Comparison of ENCODE assay signal across 9 cellular contexts in the genomic region with DNA sequence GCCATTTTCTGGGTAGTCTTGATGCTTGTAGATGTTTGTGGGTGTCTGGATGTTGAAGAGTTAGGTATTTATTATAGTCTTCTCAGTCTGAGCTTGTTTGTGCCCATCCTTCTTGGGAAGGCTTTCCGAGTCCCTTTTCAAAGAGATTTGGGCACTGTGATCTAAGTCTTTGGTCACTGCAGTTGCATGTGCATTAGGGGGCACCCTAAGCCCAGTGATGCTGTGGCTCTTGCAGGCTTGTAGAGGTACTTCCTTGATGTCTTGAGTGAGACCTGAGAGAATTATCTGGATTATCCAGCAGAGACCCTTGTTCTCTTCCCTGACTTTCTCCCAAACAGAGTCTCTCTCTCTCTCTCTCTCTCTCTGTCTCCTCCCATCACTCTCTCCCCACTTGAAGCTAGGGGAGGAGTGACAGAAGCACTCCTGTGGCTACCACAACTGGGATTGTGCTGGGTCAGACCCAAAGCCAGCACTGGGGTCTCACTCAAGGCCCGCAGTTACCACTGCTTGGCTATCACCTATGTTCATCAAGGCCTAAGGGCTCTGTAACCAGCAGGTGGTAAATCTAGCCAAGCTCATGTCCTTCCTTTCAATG.
A peak's percentile ranks its signal among the peaks of the same experiment; 100 is the strongest.
DNase-seq lines count a peak whose midpoint lies in the region; ATAC-seq and TF ChIP-seq lines count a peak whose summit lies in the region.
"Had no signal": no experiment of that assay in that cellular context is flagged by ENCODE, and none has a peak within 500 bp of the region (broad histone marks: within the 10 kb centered on the region; RNA-seq: fewer than 3 reads in every experiment).

No MANE protein-coding gene starts in this region.

- peak; percentile 81 for ATAC-seq in GM18868 (IDR thresholded peaks at IDR 0.05; ENCODE audit: unreplicated experiment)
- peak; percentile 85 to 86 for ATAC-seq in stimulated activated naive B cell treated with anti-CD40 and anti-IgM and Interleukin-4, amounts not matched to agents 10 μg/mL and 1 μg/mL and 100 μg/mL, for 72 hours (replicated peaks)
- no peak for ATAC-seq in HG03045 (IDR thresholded peaks at IDR 0.05; ENCODE audit: unreplicated experiment)

- peaks cover 0 to 6% of the 10 kb centered on the region in 2 donors for H3K36me3 Mint-ChIP-seq in stimulated activated naive B cell treated with anti-CD40 and anti-IgM and Interleukin-4, amounts not matched to agents 10 μg/mL and 1 μg/mL and 100 μg/mL, for 72 hours

- no peaks in the 10 kb centered on the region for H3F3A ChIP-seq in Loucy (ENCODE audit: low read depth)

- peak overlapping the region in 4 of 11 experiments; percentile 9 to 84 (median 68); a peak in 7 of 22 replicates for H3K4me2 ChIP-seq in BLaER1 treated with 17β-estradiol and CSF1 and Interleukin-3, amounts not matched to agents 10 nM and 100 nM
- H3K4me2 ChIP-seq in Loucy (ENCODE audit: low read depth, low read length, poor library complexity, severe bottlenecking): no peak overlapping the region

- H3K9me2 ChIP-seq in Loucy (replicated peaks; ENCODE audit: low read depth, low read length): no peaks in the 10 kb centered on the region

- H3K27me3 Mint-ChIP-seq in stimulated activated naive B cell treated with anti-CD40 and anti-IgM and Interleukin-4, amounts not matched to agents 10 μg/mL and 1 μg/mL and 100 μg/mL, for 72 hours: peaks cover 22 to 25% of the 10 kb centered on the region in 2 donors

- peaks cover 6 to 8% of the 10 kb centered on the region in 2 donors for H3K9me3 Mint-ChIP-seq in stimulated activated naive B cell treated with anti-CD40 and anti-IgM and Interleukin-4, amounts not matched to agents 10 μg/mL and 1 μg/mL and 100 μg/mL, for 72 hours

- H3K27ac Mint-ChIP-seq in stimulated activated naive B cell treated with anti-CD40 and anti-IgM and Interleukin-4, amounts not matched to agents 10 μg/mL and 1 μg/mL and 100 μg/mL, for 72 hours: no peak overlapping the region

- peak; percentile 86 for TF ChIP-seq CTCF in Loucy (conservative IDR thresholded peaks at IDR 0.05; ENCODE audit: low read length)

- H3K27ac ChIP-seq in BLaER1 treated with 17β-estradiol and CSF1 and Interleukin-3, amounts not matched to agents 10 nM and 100 nM: peak overlapping the region in 7 of 11 experiments; percentile 3 to 90 (median 66); a peak in 11 of 22 replicates
- H3K27ac ChIP-seq: skin epidermis had no signal

- H3K4me3 ChIP-seq in BLaER1 treated with 17β-estradiol and CSF1 and Interleukin-3, amounts not matched to agents 10 nM and 100 nM: no peak overlapping the region
- no peak overlapping the region for H3K4me3 ChIP-seq in Loucy (ENCODE audit: low read length, poor library complexity, severe bottlenecking)
- H3K4me3 ChIP-seq: skin epidermis had no signal

- no peaks in the 10 kb centered on the region for H3K36me3 ChIP-seq in BLaER1 treated with 17β-estradiol and CSF1 and Interleukin-3, amounts not matched to agents 10 nM and 100 nM
- H3K36me3 ChIP-seq in Loucy (ENCODE audit: insufficient read depth, low read length): no peaks in the 10 kb centered on the region

- peaks cover 6 to 51% (median 13%) of the 10 kb centered on the region in 10 experiments; a peak in 17 of 20 replicates for H3K4me1 ChIP-seq in BLaER1 treated with 17β-estradiol and CSF1 and Interleukin-3, amounts not matched to agents 10 nM and 100 nM
- no peaks in the 10 kb centered on the region for H3K4me1 ChIP-seq in Loucy (ENCODE audit: insufficient read depth, low read length, poor library complexity, severe bottlenecking)

- peaks cover 0 to 21% (median 0%) of the 10 kb centered on the region in 11 experiments; a peak in 4 of 22 replicates for H3K9me3 ChIP-seq in BLaER1 treated with 17β-estradiol and CSF1 and Interleukin-3, amounts not matched to agents 10 nM and 100 nM (replicated peaks in 1 of 11)
- no peaks in the 10 kb centered on the region for H3K9me3 ChIP-seq in Loucy (ENCODE audit: insufficient read depth, low read depth, low read length)

- no peaks in the 10 kb centered on the region for H4K20me1 ChIP-seq in BLaER1 treated with 17β-estradiol and CSF1 and Interleukin-3, amounts not matched to agents 10 nM and 100 nM
- H4K20me1 ChIP-seq in Loucy (ENCODE audit: insufficient read depth, low read length, poor library complexity, severe bottlenecking): no peaks in the 10 kb centered on the region

- H2AFZ ChIP-seq in Loucy (ENCODE audit: low read length): no peak overlapping the region

- no peaks in the 10 kb centered on the region for H3K79me2 ChIP-seq in Loucy (ENCODE audit: insufficient read depth, low read length)

- H3K4me1 Mint-ChIP-seq in stimulated activated naive B cell treated with anti-CD40 and anti-IgM and Interleukin-4, amounts not matched to agents 10 μg/mL and 1 μg/mL and 100 μg/mL, for 72 hours: peaks cover 5 to 9% of the 10 kb centered on the region in 2 donors

- DNase-seq in astrocyte of the hippocampus (ENCODE audit: low read depth, low spot score) (peak; percentile 79), iPS DF 19.7 (ENCODE audit: low read depth, low spot score) (peak; percentile 57), NCI-H510A treated with DMSO at 0.1 percent for 48 hours (lab: John Stamatoyannopoulos, UW) (no peak)
- peak; percentile 34 for DNase-seq in stimulated activated naive B cell treated with anti-CD40 and anti-IgM and Interleukin-4, amounts not matched to agents 10 μg/mL and 1 μg/mL and 100 μg/mL, for 72 hours

- peak overlapping the region in 2 of 11 experiments; percentile 4 to 9; a peak in 1 of 22 replicates for H3K9ac ChIP-seq in BLaER1 treated with 17β-estradiol and CSF1 and Interleukin-3, amounts not matched to agents 10 nM and 100 nM
- no peak overlapping the region for H3K9ac ChIP-seq in Loucy (ENCODE audit: low read depth, low read length, poor library complexity, severe bottlenecking)

- H3K27me3 ChIP-seq in BLaER1 treated with 17β-estradiol and CSF1 and Interleukin-3, amounts not matched to agents 10 nM and 100 nM: no peaks in the 10 kb centered on the region
- H3K27me3 ChIP-seq in Loucy (ENCODE audit: insufficient read depth, low read length, poor library complexity, severe bottlenecking): no peaks in the 10 kb centered on the region

- no peak overlapping the region for H3K4me3 Mint-ChIP-seq in stimulated activated naive B cell treated with anti-CD40 and anti-IgM and Interleukin-4, amounts not matched to agents 10 μg/mL and 1 μg/mL and 100 μg/mL, for 72 hours
